18 cellular contexts compared by ENCODE assay signal in the genomic region with DNA sequence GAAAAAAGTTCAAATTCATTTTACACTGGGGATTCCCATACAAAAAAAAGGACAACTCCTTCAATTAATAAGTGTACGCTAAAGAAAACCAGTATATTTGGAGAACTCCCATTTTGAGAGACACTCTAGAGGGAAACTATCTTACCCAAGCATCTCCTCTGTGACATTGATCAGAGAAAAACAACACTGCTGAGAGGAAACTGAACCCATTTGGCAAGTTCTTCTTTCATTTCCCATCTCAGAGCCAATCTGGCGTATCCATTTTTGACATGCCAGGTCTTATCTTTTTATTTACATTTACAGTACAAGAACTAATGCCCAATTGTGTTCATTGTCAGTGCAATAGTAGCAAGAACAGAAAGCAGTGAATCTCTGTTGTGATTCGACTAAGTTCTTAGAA.
"Had no signal": no experiment of that assay in that cellular context is flagged by ENCODE, and none has a peak within 500 bp of the region (broad histone marks: within the 10 kb centered on the region; RNA-seq: fewer than 3 reads in every experiment).

No MANE protein-coding gene starts in this region.

- ATAC-seq: heart right ventricle, mucosa of descending colon, natural killer cell had no signal

- H3K4me3 ChIP-seq: colonic mucosa, heart right ventricle, mucosa of descending colon, right atrium auricular region, sigmoid colon, skin epidermis, tibial artery, upper lobe of left lung, vagina had no signal

- H3K27ac ChIP-seq: colonic mucosa, heart right ventricle, right atrium auricular region, sigmoid colon, skin epidermis, tibial artery, upper lobe of left lung, vagina had no signal

- H3K27ac Mint-ChIP-seq: natural killer cell; stimulated activated naive CD8-positive, alpha-beta T cell treated with anti-CD3 and anti-CD28 coated beads, Interleukin-15, Interleukin-2, amounts not matched to agents 100 ng/mL and 50 ng/mL, for 24 hours had no signal

- H3K4me1 ChIP-seq: colonic mucosa, heart right ventricle, right atrium auricular region, sigmoid colon, tibial artery, upper lobe of left lung, vagina had no signal

- H3K36me3 ChIP-seq: colonic mucosa, heart right ventricle, right atrium auricular region, sigmoid colon, tibial artery, upper lobe of left lung, vagina had no signal

- H3K36me3 Mint-ChIP-seq: natural killer cell had no signal

- H3K27me3 ChIP-seq: colonic mucosa, right atrium auricular region, sigmoid colon, tibial artery, upper lobe of left lung, vagina had no signal

- H3K4me1 Mint-ChIP-seq: natural killer cell, neural crest cell had no signal

- DNase-seq: colonic mucosa; effector CD8-positive, alpha-beta T cell; foreskin melanocyte; heart right ventricle; hypothalamus; kidney glomerular epithelial cell; mucosa of descending colon; natural killer cell; sigmoid colon; stimulated activated CD4-positive, alpha-beta T cell treated with anti-CD3 and anti-CD28 coated beads, Interleukin-2, amount 100 ng/mL, for 48 hours; tibial artery; upper lobe of left lung had no signal

- H3K4me3 Mint-ChIP-seq: natural killer cell; neural crest cell; stimulated activated naive CD8-positive, alpha-beta T cell treated with anti-CD3 and anti-CD28 coated beads, Interleukin-15, Interleukin-2, amounts not matched to agents 100 ng/mL and 50 ng/mL, for 24 hours had no signal

- H3K9me3 Mint-ChIP-seq: natural killer cell; stimulated activated naive CD8-positive, alpha-beta T cell treated with anti-CD3 and anti-CD28 coated beads, Interleukin-15, Interleukin-2, amounts not matched to agents 100 ng/mL and 50 ng/mL, for 24 hours had no signal

- FAIRE-seq: islet of Langerhans had no signal

- H3K9me3 ChIP-seq: colonic mucosa, heart right ventricle, mucosa of descending colon, right atrium auricular region, sigmoid colon, tibial artery, upper lobe of left lung, vagina had no signal
